ENCODE assay signal across 9 cellular contexts in the genomic region with DNA sequence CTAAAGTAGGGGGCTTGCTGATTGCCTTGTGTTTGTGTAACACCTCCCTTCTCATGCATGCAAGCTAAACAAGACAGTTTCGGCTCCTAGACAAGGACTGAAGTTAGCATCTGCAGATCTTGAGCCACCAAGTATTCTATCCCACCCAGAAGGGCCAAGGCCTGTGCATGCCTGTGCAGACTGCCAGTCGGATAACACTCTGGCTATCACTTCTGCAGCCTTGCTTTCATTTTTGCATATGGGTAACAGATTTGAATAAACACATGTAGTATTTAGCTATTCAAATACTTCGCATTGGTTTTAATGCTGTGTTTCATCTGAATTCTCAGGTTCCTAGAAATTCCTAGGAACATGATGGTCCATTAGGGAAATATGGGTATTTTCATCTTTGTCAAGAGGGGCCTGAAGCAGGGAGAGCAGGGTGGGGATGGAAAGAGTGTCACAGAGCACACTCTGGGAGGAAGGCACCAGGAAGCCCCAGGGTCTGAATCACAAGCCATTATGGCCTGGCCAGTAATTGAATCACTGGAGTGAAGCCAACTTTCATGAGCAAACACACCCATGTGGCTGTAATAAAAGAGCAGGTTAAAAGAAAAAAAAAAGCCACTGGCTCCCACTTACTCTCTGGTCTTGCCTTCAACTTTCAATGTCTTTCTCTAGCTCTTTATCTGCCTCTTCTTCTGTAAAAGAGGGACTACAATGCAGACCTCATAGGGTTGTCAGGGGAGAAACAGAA. TPM values are rescaled to one million over a fixed set of nuclear protein-coding genes. Genes with fewer than 3 reads are reported as not detected.
DNase-seq lines count a peak whose midpoint lies in the region; ATAC-seq, FAIRE-seq and TF ChIP-seq lines count a peak whose summit lies in the region.
"Had no signal": no experiment of that assay in that cellular context is flagged by ENCODE, and none has a peak within 500 bp of the region (broad histone marks: within the 10 kb centered on the region; RNA-seq: fewer than 3 reads in every experiment).

No MANE protein-coding gene starts in this region.

- no peaks in the 10 kb centered on the region for H3K9me3 Mint-ChIP-seq in activated T-helper 1 cell treated with anti-CD3 and anti-CD28 coated beads, Interleukin-12 subunit alpha, Interleukin-12 subunit beta, Interleukin-2, Interleukin-4 antibody, amounts not matched to agents 30 ng/mL and 10 ng/mL and 1 ng/mL, durations not matched to agents 14 hours and 24 hours and 36 hours

- H3K27me3 ChIP-seq in pancreas = no peaks in the 10 kb centered on the region
- H3K27me3 ChIP-seq in neuronal stem cell (ENCODE audit: control insufficient read depth in 3 of 3, insufficient read depth in 3 of 3, low read depth in 1 of 3, low read length in 3 of 3) = no peaks in the 10 kb centered on the region

- TF ChIP-seq CTCF in cardiac fibroblast (IDR thresholded peaks at IDR 0.05; ENCODE audit: low read depth, low read length) = no peak
- TF ChIP-seq CTCF in pancreas (IDR thresholded peaks at IDR 0.05) = no peak
- TF ChIP-seq CTCF in lower leg skin (IDR thresholded peaks at IDR 0.05) = no peak

- no peak overlapping the region for H3K9ac ChIP-seq in neuronal stem cell (ENCODE audit: low read depth, low read length, poor library complexity)

- no peak overlapping the region for H3K14ac ChIP-seq in neuronal stem cell (ENCODE audit: low read length)

- no peak overlapping the region for H3K27ac Mint-ChIP-seq in activated T-helper 1 cell treated with anti-CD3 and anti-CD28 coated beads, Interleukin-12 subunit alpha, Interleukin-12 subunit beta, Interleukin-2, Interleukin-4 antibody, amounts not matched to agents 30 ng/mL and 10 ng/mL and 1 ng/mL, durations not matched to agents 14 hours and 24 hours and 36 hours

- H3K4me1 Mint-ChIP-seq in activated T-helper 1 cell treated with anti-CD3 and anti-CD28 coated beads, Interleukin-12 subunit alpha, Interleukin-12 subunit beta, Interleukin-2, Interleukin-4 antibody, amounts not matched to agents 30 ng/mL and 10 ng/mL and 1 ng/mL, durations not matched to agents 14 hours and 24 hours and 36 hours (ENCODE audit: low read depth) = peaks cover 7% of the 10 kb centered on the region

- H3K4me3 Mint-ChIP-seq in activated T-helper 1 cell treated with anti-CD3 and anti-CD28 coated beads, Interleukin-12 subunit alpha, Interleukin-12 subunit beta, Interleukin-2, Interleukin-4 antibody, amounts not matched to agents 30 ng/mL and 10 ng/mL and 1 ng/mL, durations not matched to agents 14 hours and 24 hours and 36 hours = no peak overlapping the region

- TF ChIP-seq POLR2A in lower leg skin (IDR thresholded peaks at IDR 0.05) = no peak

- DNase-seq in NCI-H2196 treated with DMSO at 0.1 percent for 48 hours (lab: John Stamatoyannopoulos, UW; ENCODE audit: unreplicated experiment) = peak; percentile 46
- peak; percentile 69 to 91 for DNase-seq in cardiac fibroblast (ENCODE audit: low read depth in 2 of 2)
- peak in 2 of 6 donors; percentile 16 to 49 for DNase-seq in pancreas
- DNase-seq in lower leg skin (ENCODE audit: low spot score in 2 of 2) = no peak
- no peak for DNase-seq in neuronal stem cell (ENCODE audit: low spot score)
- no peak for DNase-seq in activated T-helper 1 cell treated with anti-CD3 and anti-CD28 coated beads, Interleukin-12 subunit alpha, Interleukin-12 subunit beta, Interleukin-2, Interleukin-4 antibody, amounts not matched to agents 30 ng/mL and 10 ng/mL and 1 ng/mL, durations not matched to agents 14 hours and 24 hours and 36 hours (ENCODE audit: low spot score)

- no peak overlapping the region for H2AK5ac ChIP-seq in neuronal stem cell (ENCODE audit: low read depth, low read length)

- H3K27me3 Mint-ChIP-seq in activated T-helper 1 cell treated with anti-CD3 and anti-CD28 coated beads, Interleukin-12 subunit alpha, Interleukin-12 subunit beta, Interleukin-2, Interleukin-4 antibody, amounts not matched to agents 30 ng/mL and 10 ng/mL and 1 ng/mL, durations not matched to agents 14 hours and 24 hours and 36 hours (ENCODE audit: insufficient read depth) = peaks cover 5% of the 10 kb centered on the region

- 88 to 92% methylated on average over 3 of the region's 3 CpGs for WGBS in pancreas, 2 donors
- 50 to 56% methylated on average over 3 of the region's 3 CpGs for WGBS in lower leg skin, 2 donors
- WGBS in neuronal stem cell (ENCODE audit: extremely low coverage in 2 of 2, insufficient read length in 2 of 2, insufficient replicate concordance in 1 of 2), 2 donors = no CpG with 5 or more reads among the region's 3 CpGs

- H3K36me3 ChIP-seq in pancreas (no peaks in the 10 kb centered on the region), neuronal stem cell (replicated peaks in 1 of 2; ENCODE audit: control insufficient read depth in 2 of 2, insufficient read depth in 2 of 2, low read length in 2 of 2) (no peaks in the 10 kb centered on the region)

- H3K9me3 ChIP-seq in pancreas = no peaks in the 10 kb centered on the region
- no peaks in the 10 kb centered on the region for H3K9me3 ChIP-seq in neuronal stem cell (replicated peaks in 1 of 2; ENCODE audit: control insufficient read depth in 2 of 2, insufficient read depth in 1 of 2, low read depth in 1 of 2, low read length in 2 of 2)

- no peak overlapping the region for H3K23ac ChIP-seq in neuronal stem cell (ENCODE audit: low read depth, low read length, poor library complexity)

- H3K4me2 ChIP-seq in neuronal stem cell (ENCODE audit: insufficient read depth, low read length, poor library complexity, severe bottlenecking) = no peak overlapping the region

- H3K18ac ChIP-seq in neuronal stem cell (ENCODE audit: low read length) = no peak overlapping the region

- H3K4ac ChIP-seq in neuronal stem cell (ENCODE audit: low read length) = no peak overlapping the region

- no peaks in the 10 kb centered on the region for H3K79me1 ChIP-seq in neuronal stem cell (ENCODE audit: low read depth, low read length)

- H4K91ac ChIP-seq in neuronal stem cell (ENCODE audit: low read depth, low read length, poor library complexity) = no peak overlapping the region

- H3K4me1 ChIP-seq in pancreas = peaks cover 10 to 17% (median 16%) of the 10 kb centered on the region in 3 donors
- H3K4me1 ChIP-seq in neuronal stem cell (ENCODE audit: control insufficient read depth in 2 of 2, insufficient read depth in 1 of 2, low read depth in 1 of 2, low read length in 2 of 2) = peaks cover 4 to 8% of the 10 kb centered on the region in 2 donors

- H3K4me3 ChIP-seq in cardiac fibroblast (replicated peaks in 1 of 2; ENCODE audit: low read depth in 2 of 2, low read length in 2 of 2) (no peak overlapping the region), pancreas (no peak overlapping the region), lower leg skin (ENCODE audit: low read depth, poor library complexity, severe bottlenecking) (no peak overlapping the region), neuronal stem cell (ENCODE audit: low read length in 2 of 2) (no peak overlapping the region)

- H2BK15ac ChIP-seq in neuronal stem cell (ENCODE audit: low read length) = no peak overlapping the region

- H2BK5ac ChIP-seq in neuronal stem cell (ENCODE audit: low read length) = no peak overlapping the region

- ATAC-seq in GM19463 (IDR thresholded peaks at IDR 0.05; ENCODE audit: unreplicated experiment) = peak; percentile 49
- ATAC-seq in pancreas = peak; percentile 61 to 86 (median 83)
- ATAC-seq in GM18870 (IDR thresholded peaks at IDR 0.05; ENCODE audit: unreplicated experiment) = no peak

- intact Hi-C loops in pancreas (cut with DNase I) (no loop called here), lower leg skin (cut with DNase I; ENCODE audit: low total_unique reads) (no loop called here)
- intact Hi-C loops in activated T-helper 1 cell treated with anti-CD3 and anti-CD28 coated beads, Interleukin-12 subunit alpha, Interleukin-12 subunit beta, Interleukin-2, Interleukin-4 antibody, amounts not matched to agents 30 ng/mL and 10 ng/mL and 1 ng/mL, durations not matched to agents 14 hours and 24 hours and 36 hours (cut with micrococcal nuclease) = no loop called here

- no peak overlapping the region for H4K8ac ChIP-seq in neuronal stem cell (ENCODE audit: low read depth, low read length)

- H2BK12ac ChIP-seq in neuronal stem cell (ENCODE audit: low read length) = no peak overlapping the region

- FAIRE-seq in pancreas (lab: Jason Lieb, UNC) = no peak
- FAIRE-seq: endometrium had no signal

- H2AFZ ChIP-seq in neuronal stem cell (ENCODE audit: low read length) = no peak overlapping the region

- H3K27ac ChIP-seq in pancreas (peak overlapping the region in 1 of 4 donors; percentile 13), neuronal stem cell (replicated peaks; ENCODE audit: low read length) (no peak overlapping the region)

- H3K36me3 Mint-ChIP-seq in activated T-helper 1 cell treated with anti-CD3 and anti-CD28 coated beads, Interleukin-12 subunit alpha, Interleukin-12 subunit beta, Interleukin-2, Interleukin-4 antibody, amounts not matched to agents 30 ng/mL and 10 ng/mL and 1 ng/mL, durations not matched to agents 14 hours and 24 hours and 36 hours (ENCODE audit: low read depth) = no peaks in the 10 kb centered on the region

- no peak overlapping the region for H2BK120ac ChIP-seq in neuronal stem cell (ENCODE audit: low read depth, low read length)

RNA-seq across cellular contexts. Expression of a gene that starts 28.2 kb away (rescaled TPM):
- 10 to 100 TPM in 5 of 6 donors, 1 to 10 TPM in 1; 7.9 to 16.9 (median 12.7) TPM for total RNA-seq in pancreas
- 10 to 100 TPM; 16.1 to 17.3 TPM for polyA plus RNA-seq in pancreas
- total RNA-seq in lower leg skin = 10 to 100 TPM; 25.2 to 44.4 (median 29.0) TPM
- 58.6 TPM for polyA plus RNA-seq in neuronal stem cell (2013, experiment 1 of 2)
- polyA plus RNA-seq in neuronal stem cell (2013, experiment 2 of 2) = 59.0 TPM
- 47.3 and 48.2 TPM in 2 replicates for total RNA-seq in activated T-helper 1 cell treated with anti-CD3 and anti-CD28 coated beads, Interleukin-12 subunit alpha, Interleukin-12 subunit beta, Interleukin-2, Interleukin-4 antibody, amounts not matched to agents 30 ng/mL and 10 ng/mL and 1 ng/mL, durations not matched to agents 14 hours and 24 hours and 36 hours

Comparison
In these comparisons a context has a peak if more than half of its experiments do, and no peak if none do; other contexts are left out.
1. DNase-seq: peak in NCI-H2196 treated with DMSO at 0.1 percent for 48 hours (single experiment) and cardiac fibroblast (2 of 2); none in lower leg skin (0 of 2), neuronal stem cell (single experiment) and activated T-helper 1 cell treated with anti-CD3 and anti-CD28 coated beads, Interleukin-12 subunit alpha, Interleukin-12 subunit beta, Interleukin-2, Interleukin-4 antibody, amounts not matched to agents 30 ng/mL and 10 ng/mL and 1 ng/mL, durations not matched to agents 14 hours and 24 hours and 36 hours (single experiment).